Comparison of ENCODE assay signal across 8 cellular contexts in genomic region chr1:6200188-6200809, GRCh38. TPM values are rescaled to one million over a fixed set of nuclear protein-coding genes. Genes with fewer than 3 reads are reported as not detected.
A peak's percentile ranks its signal among the peaks of the same experiment; 100 is the strongest.
DNase-seq lines count a peak whose midpoint lies in the region; ATAC-seq and TF ChIP-seq lines count a peak whose summit lies in the region.

No MANE protein-coding gene starts in this region.

- H3K4me3 ChIP-seq in left lung (peak overlapping the region; percentile 66 to 99), upper lobe of left lung (peak overlapping the region in 3 of 4 donors; percentile 89 to 99 (median 96))

- H3K27me3 Mint-ChIP-seq in activated naive CD4-positive, alpha-beta T cell treated with anti-CD3 and anti-CD28 coated beads for 36 hours (ENCODE audit: low read depth): no peaks in the 10 kb centered on the region
- no peaks in the 10 kb centered on the region for H3K27me3 Mint-ChIP-seq in activated naive CD8-positive, alpha-beta T cell treated with anti-CD3 and anti-CD28 coated beads, Interleukin-2, amount 10 ng/mL, durations not matched to agents 7 days and 5 days

- H3K4me1 ChIP-seq in left lung (peaks cover 7 to 36% of the 10 kb centered on the region in 2 donors), upper lobe of left lung (peaks cover 20 to 43% (median 27%) of the 10 kb centered on the region in 4 donors)

- no peak for TF ChIP-seq CTCF in left lung (IDR thresholded peaks at IDR 0.05)
- no peak for TF ChIP-seq CTCF in upper lobe of left lung (IDR thresholded peaks at IDR 0.05)

- peak overlapping the region; percentile 95 for H3K27ac Mint-ChIP-seq in activated naive CD4-positive, alpha-beta T cell treated with anti-CD3 and anti-CD28 coated beads for 36 hours
- H3K27ac Mint-ChIP-seq in activated naive CD8-positive, alpha-beta T cell treated with anti-CD3 and anti-CD28 coated beads, Interleukin-2, amount 10 ng/mL, durations not matched to agents 7 days and 5 days: peak overlapping the region; percentile 87

- intact Hi-C loops in activated naive CD4-positive, alpha-beta T cell treated with anti-CD3 and anti-CD28 coated beads for 36 hours (cut with micrococcal nuclease): no loop called here
- intact Hi-C loops in left lung (cut with DNase I): no loop called here

- H3K36me3 ChIP-seq in left lung (peaks cover 0 to 22% of the 10 kb centered on the region in 2 donors), upper lobe of left lung (peaks cover 0 to 22% (median 16%) of the 10 kb centered on the region in 4 donors)

- H3K36me3 Mint-ChIP-seq in activated naive CD4-positive, alpha-beta T cell treated with anti-CD3 and anti-CD28 coated beads for 36 hours (ENCODE audit: low read depth): peaks cover 32% of the 10 kb centered on the region
- peaks cover 12% of the 10 kb centered on the region for H3K36me3 Mint-ChIP-seq in activated naive CD8-positive, alpha-beta T cell treated with anti-CD3 and anti-CD28 coated beads, Interleukin-2, amount 10 ng/mL, durations not matched to agents 7 days and 5 days

- WGBS in upper lobe of left lung, 2 donors: 76 to 77% methylated on average over 10 of the region's 10 CpGs

- DNase-seq in activated naive CD4-positive, alpha-beta T cell treated with anti-CD3 and anti-CD28 coated beads for 36 hours: no peak
- no peak for DNase-seq in activated naive CD4-positive, alpha-beta T cell treated with Interleukin-2 at 50 U/mL for 16 hours
- no peak for DNase-seq in activated naive CD8-positive, alpha-beta T cell treated with anti-CD3 and anti-CD28 coated beads, Interleukin-2, amount 10 ng/mL, durations not matched to agents 7 days and 5 days
- DNase-seq in left lung: no peak
- DNase-seq in upper lobe of left lung: no peak
- DNase-seq in SIG-M5 (lab: John Stamatoyannopoulos, UW): no peak

- H3K4me1 Mint-ChIP-seq in activated naive CD4-positive, alpha-beta T cell treated with anti-CD3 and anti-CD28 coated beads for 36 hours (ENCODE audit: low read depth): peaks cover 41% of the 10 kb centered on the region
- H3K4me1 Mint-ChIP-seq in activated naive CD8-positive, alpha-beta T cell treated with anti-CD3 and anti-CD28 coated beads, Interleukin-2, amount 10 ng/mL, durations not matched to agents 7 days and 5 days: peaks cover 33% of the 10 kb centered on the region

- H3K4me3 Mint-ChIP-seq in activated naive CD4-positive, alpha-beta T cell treated with anti-CD3 and anti-CD28 coated beads for 36 hours: peak overlapping the region; percentile 91
- peak overlapping the region; percentile 94 for H3K4me3 Mint-ChIP-seq in activated naive CD8-positive, alpha-beta T cell treated with anti-CD3 and anti-CD28 coated beads, Interleukin-2, amount 10 ng/mL, durations not matched to agents 7 days and 5 days

- TF ChIP-seq POLR2A in upper lobe of left lung (IDR thresholded peaks at IDR 0.05): no peak

- no peaks in the 10 kb centered on the region for H3K9me3 Mint-ChIP-seq in activated naive CD4-positive, alpha-beta T cell treated with anti-CD3 and anti-CD28 coated beads for 36 hours
- no peaks in the 10 kb centered on the region for H3K9me3 Mint-ChIP-seq in activated naive CD8-positive, alpha-beta T cell treated with anti-CD3 and anti-CD28 coated beads, Interleukin-2, amount 10 ng/mL, durations not matched to agents 7 days and 5 days

- ATAC-seq in activated naive CD8-positive, alpha-beta T cell treated with anti-CD3 and anti-CD28 coated beads, Interleukin-2, amount 10 ng/mL, durations not matched to agents 7 days and 5 days (ENCODE audit: low read depth): no peak
- ATAC-seq in left lung (no peak), upper lobe of left lung (ENCODE audit: low FRiP score in 2 of 2) (no peak), GM21526 (IDR thresholded peaks at IDR 0.05; ENCODE audit: low FRiP score, unreplicated experiment) (no peak), GM21423 (IDR thresholded peaks at IDR 0.05; ENCODE audit: unreplicated experiment) (no peak)

- POLR2A ChIA-PET in activated naive CD8-positive, alpha-beta T cell treated with anti-CD3 and anti-CD28 coated beads, Interleukin-2, amount 10 ng/mL, durations not matched to agents 7 days and 5 days (lab: Charles Lee): interaction anchor here (0.6 to 1.5 kb wide), 2 partner anchors 36 to 206 kb away, joined by 3 to 4 read pairs; partner anchors contain the start of gene ICMT

- H3K27ac ChIP-seq in left lung: peak overlapping the region; percentile 78 to 82
- peak overlapping the region; percentile 79 to 85 (median 82) for H3K27ac ChIP-seq in upper lobe of left lung

- H3K27me3 ChIP-seq in left lung (peaks cover under 1 to 7% of the 10 kb centered on the region in 2 donors), upper lobe of left lung (peaks cover 0 to 5% (median 0%) of the 10 kb centered on the region in 4 donors)

- H3K9me3 ChIP-seq in left lung (no peaks in the 10 kb centered on the region), upper lobe of left lung (no peaks in the 10 kb centered on the region)

- no peak for TF ChIP-seq EP300 in upper lobe of left lung (IDR thresholded peaks at IDR 0.05)

- CTCF ChIA-PET in activated naive CD4-positive, alpha-beta T cell treated with anti-CD3 and anti-CD28 coated beads for 36 hours (lab: Charles Lee): interaction anchor here (1.5 kb wide), 1 partner anchor 25 kb away, joined by 4 read pairs; no protein-coding TSS in a partner anchor

RNA-seq across cellular contexts. Expression of gene RPL22, which starts 0.9 kb away (rescaled TPM):
- 100 to 1,000 TPM; 507 to 553 TPM for total RNA-seq in activated naive CD4-positive, alpha-beta T cell treated with anti-CD3 and anti-CD28 coated beads for 36 hours
- total RNA-seq in activated naive CD8-positive, alpha-beta T cell treated with anti-CD3 and anti-CD28 coated beads, Interleukin-2, amount 10 ng/mL, durations not matched to agents 7 days and 5 days: 100 to 1,000 TPM; 309 to 343 TPM
- total RNA-seq in left lung (100 to 1,000 TPM; 265 to 324 TPM), upper lobe of left lung (100 to 1,000 TPM in 5 of 6 donors, 10 to 100 TPM in 1; 88.2 to 288 (median 180) TPM)

RNA-seq across cellular contexts. Expression of gene RNF207, which starts 5.6 kb away (rescaled TPM):
- total RNA-seq in activated naive CD4-positive, alpha-beta T cell treated with anti-CD3 and anti-CD28 coated beads for 36 hours: 1 to 10 TPM; 3.2 to 4.1 TPM
- total RNA-seq in activated naive CD8-positive, alpha-beta T cell treated with anti-CD3 and anti-CD28 coated beads, Interleukin-2, amount 10 ng/mL, durations not matched to agents 7 days and 5 days: 1 to 10 TPM; 3.8 to 4.0 TPM
- total RNA-seq in left lung (10 to 100 TPM; 11.9 to 12.6 TPM), upper lobe of left lung (10 to 100 TPM in 5 of 6 donors, 1 to 10 TPM in 1; 9.8 to 85.9 (median 18.3) TPM)

RNA-seq across cellular contexts. Expression of gene CHD5, which starts 20.2 kb away (rescaled TPM):
- total RNA-seq in activated naive CD4-positive, alpha-beta T cell treated with anti-CD3 and anti-CD28 coated beads for 36 hours: under 1 TPM; 0.27 to 0.45 TPM
- under 1 TPM; 0.23 to 0.61 TPM for total RNA-seq in activated naive CD8-positive, alpha-beta T cell treated with anti-CD3 and anti-CD28 coated beads, Interleukin-2, amount 10 ng/mL, durations not matched to agents 7 days and 5 days
- total RNA-seq in left lung (under 1 TPM; 0.03 to 0.13 TPM), upper lobe of left lung (1 to 10 TPM in 2 of 6 donors, under 1 TPM in 4; 0.14 to 1.3 (median 0.25) TPM)

RNA-seq across cellular contexts. Expression of gene ICMT, which starts 35.5 kb away (rescaled TPM):
- total RNA-seq in activated naive CD4-positive, alpha-beta T cell treated with anti-CD3 and anti-CD28 coated beads for 36 hours: 10 to 100 TPM; 31.3 to 33.2 TPM
- 10 to 100 TPM; 40.3 to 40.4 TPM for total RNA-seq in activated naive CD8-positive, alpha-beta T cell treated with anti-CD3 and anti-CD28 coated beads, Interleukin-2, amount 10 ng/mL, durations not matched to agents 7 days and 5 days
- total RNA-seq in left lung (10 to 100 TPM; 70.0 to 84.1 TPM), upper lobe of left lung (10 to 100 TPM; 23.0 to 66.7 (median 52.2) TPM)

RNA-seq across cellular contexts. Expression of gene HES3, which starts 43.7 kb away (rescaled TPM):
- total RNA-seq in activated naive CD4-positive, alpha-beta T cell treated with anti-CD3 and anti-CD28 coated beads for 36 hours: not detected
- total RNA-seq in activated naive CD8-positive, alpha-beta T cell treated with anti-CD3 and anti-CD28 coated beads, Interleukin-2, amount 10 ng/mL, durations not matched to agents 7 days and 5 days: not detected
- total RNA-seq in left lung (not detected), upper lobe of left lung (not detected)
